11 cellular contexts compared by ENCODE assay signal in the genomic region with DNA sequence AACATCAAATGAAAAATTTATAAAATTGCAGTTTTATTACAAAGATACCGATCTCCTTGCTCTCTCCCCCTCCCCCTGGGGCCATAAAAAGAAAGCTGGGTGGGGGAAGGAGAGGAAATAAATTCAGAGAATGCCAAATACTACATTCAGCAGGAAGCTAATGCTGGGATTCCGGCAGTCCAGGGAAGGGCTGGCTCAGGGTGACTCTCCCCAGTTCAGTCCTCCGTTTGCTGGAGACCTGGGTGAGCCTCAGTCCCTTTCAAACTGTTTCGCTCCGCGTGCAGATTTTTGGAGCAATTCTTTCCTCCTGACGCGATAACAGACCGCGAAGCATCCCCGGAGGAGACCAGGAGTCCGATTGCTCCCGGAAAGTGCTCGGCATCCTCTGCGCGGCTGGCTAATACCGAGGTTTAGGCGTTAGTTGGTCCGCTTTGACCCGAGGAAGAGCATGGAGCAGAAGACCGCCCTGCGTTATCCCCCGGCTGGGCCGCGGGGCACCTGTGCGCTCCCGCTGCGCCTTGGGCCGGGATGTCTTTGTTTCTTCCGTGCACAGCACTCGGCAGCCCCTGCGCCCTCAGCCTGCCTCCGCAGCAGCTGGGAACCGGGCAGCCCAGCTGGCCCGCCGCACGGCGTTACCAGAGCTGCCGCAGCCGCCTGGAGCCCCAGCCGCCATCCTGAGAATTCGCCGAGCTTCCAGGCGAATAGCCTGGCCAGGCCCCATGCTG. TPM values are rescaled to one million over a fixed set of nuclear protein-coding genes. Genes with fewer than 3 reads are reported as not detected.
DNase-seq lines count a peak whose midpoint lies in the region; ATAC-seq, FAIRE-seq and TF ChIP-seq lines count a peak whose summit lies in the region.
"Had no signal": no experiment of that assay in that cellular context is flagged by ENCODE, and none has a peak within 500 bp of the region (broad histone marks: within the 10 kb centered on the region; RNA-seq: fewer than 3 reads in every experiment).

No MANE protein-coding gene starts in this region.

- H3K9ac ChIP-seq in kidney (ENCODE audit: low read length in 2 of 2): peak overlapping the region; percentile 1 to 65

- peaks cover 19 to 21% of the 10 kb centered on the region in 2 donors for H3K4me1 ChIP-seq in kidney (ENCODE audit: control insufficient read depth in 1 of 2, insufficient read depth in 1 of 2, low read depth in 1 of 2, low read length in 2 of 2)
- peaks cover 29% of the 10 kb centered on the region for H3K4me1 ChIP-seq in psoas muscle

- WGBS in psoas muscle, 3 donors: 7 to 12% (median 10%) methylated on average over 42 to 44 of the region's 44 CpGs

- H3K36me3 ChIP-seq in kidney (ENCODE audit: control insufficient read depth in 1 of 2, insufficient read depth in 2 of 2, low read length in 2 of 2): peaks cover 0 to 5% of the 10 kb centered on the region in 2 donors
- no peaks in the 10 kb centered on the region for H3K36me3 ChIP-seq in psoas muscle (ENCODE audit: insufficient read depth in 1 of 2, low read depth in 1 of 2)

- no peaks in the 10 kb centered on the region for H3K27me3 ChIP-seq in psoas muscle (ENCODE audit: insufficient read depth in 3 of 3, low read length in 2 of 3)

- H3K27ac ChIP-seq in kidney (ENCODE audit: low read depth in 2 of 2, low read length in 2 of 2) (peak overlapping the region; percentile 78 to 79), psoas muscle (peak overlapping the region; percentile 70)

- intact Hi-C loops in kidney (cut with DNase I): no loop called here
- intact Hi-C loops in psoas muscle (cut with DNase I): no loop called here

- H3K4me3 ChIP-seq in kidney (ENCODE audit: low read length in 2 of 2) (peak overlapping the region; percentile 55 to 61), psoas muscle (peak overlapping the region; percentile 70)

- H3K9me3 ChIP-seq in kidney (ENCODE audit: control insufficient read depth in 1 of 2, low read length in 2 of 2) (no peaks in the 10 kb centered on the region), psoas muscle (no peaks in the 10 kb centered on the region)

- DNase-seq in Daoy (ENCODE audit: low read depth) (peak; percentile 76), astrocyte of the hippocampus (ENCODE audit: low read depth, low spot score) (peak; percentile 51), kidney (peak; percentile 78), psoas muscle (peak in 1 of 2 donors; percentile 67), DMS153 (lab: John Stamatoyannopoulos, UW) (no peak)
- DNase-seq in activated effector memory CD4-positive, alpha-beta T cell treated with anti-CD3 and anti-CD28 coated beads, Interleukin-2, amount 50 U/mL, for 16 hours: no peak
- DNase-seq in stimulated activated CD4-positive, alpha-beta T cell treated with anti-CD3 and anti-CD28 coated beads, Interleukin-4, amount 100 ng/mL, for 4 hours: no peak
- DNase-seq: CD4-positive, CD25-positive, alpha-beta regulatory T cell; effector CD4-positive, alpha-beta T cell; NCI-H2029 had no signal

- peak in 3 of 4 donors; percentile 70 to 77 (median 73) for ATAC-seq in psoas muscle
- no peak for ATAC-seq in GM21447 (IDR thresholded peaks at IDR 0.05; ENCODE audit: unreplicated experiment)

- no peak for TF ChIP-seq CTCF in kidney (IDR thresholded peaks at IDR 0.05; ENCODE audit: borderline replicate concordance, extremely low read depth, insufficient read depth)
- TF ChIP-seq CTCF in psoas muscle (IDR thresholded peaks at IDR 0.05): no peak

- FAIRE-seq in kidney (lab: Jason Lieb, UNC): no peak

RNA-seq across cellular contexts. Expression of a gene that starts 3.9 kb away (rescaled TPM):
- total RNA-seq in Daoy (2014; rRNA removed; shearing (Covaris generic)): 11.4 and 12.1 TPM in 2 replicates
- 2.9 TPM for total RNA-seq in kidney
- 1.3 TPM for polyA plus RNA-seq in kidney (ENCODE audit: insufficient read depth, low read depth, low replicate concordance)
- 1 to 10 TPM in 1 of 4 donors, under 1 TPM in 3; 0.17 to 1.1 (median 0.53) TPM for total RNA-seq in psoas muscle
- polyA plus RNA-seq in psoas muscle: under 1 TPM; 0.23 to 0.42 (median 0.29) TPM
- total RNA-seq: CD4-positive, CD25-positive, alpha-beta regulatory T cell had no signal

RNA-seq across cellular contexts. Expression of a gene that starts 10.5 kb away (rescaled TPM):
- 5.5 and 6.4 TPM in 2 replicates for total RNA-seq in Daoy (2014; rRNA removed; shearing (Covaris generic))
- total RNA-seq in kidney: 2.4 TPM
- polyA plus RNA-seq in kidney (ENCODE audit: insufficient read depth, low read depth, low replicate concordance): 1.1 TPM
- total RNA-seq in psoas muscle: under 1 TPM in 2 of 4 donors, not detected in 2; 0.17 to 0.21 TPM
- under 1 TPM; 0.03 to 0.22 (median 0.22) TPM for polyA plus RNA-seq in psoas muscle

RNA-seq across cellular contexts. Expression of a gene that starts 24.2 kb away (rescaled TPM):
- total RNA-seq in Daoy (2014; rRNA removed; shearing (Covaris generic)): 4.1 and 6.7 TPM in 2 replicates
- total RNA-seq in kidney (11.2 TPM), psoas muscle (10 to 100 TPM in 2 of 4 donors, 1 to 10 TPM in 2; 7.2 to 11.5 (median 9.1) TPM)
- polyA plus RNA-seq in kidney (ENCODE audit: insufficient read depth, low read depth, low replicate concordance) (13.0 TPM), psoas muscle (10 to 100 TPM in 2 of 3 donors, 1 to 10 TPM in 1; 6.8 to 20.8 (median 12.5) TPM)
- total RNA-seq: CD4-positive, CD25-positive, alpha-beta regulatory T cell had no signal

RNA-seq across cellular contexts. Expression of a gene that starts 37.1 kb away (rescaled TPM):
- 22.6 and 41.1 TPM in 2 replicates for total RNA-seq in Daoy (2014; rRNA removed; shearing (Covaris generic))
- total RNA-seq in kidney (38.0 TPM), psoas muscle (10 to 100 TPM in 1 of 4 donors, 1 to 10 TPM in 3; 4.7 to 18.8 (median 8.1) TPM)
- polyA plus RNA-seq in kidney (ENCODE audit: insufficient read depth, low read depth, low replicate concordance) (19.4 TPM), psoas muscle (1 to 10 TPM; 2.6 to 7.6 (median 4.6) TPM)
- total RNA-seq: CD4-positive, CD25-positive, alpha-beta regulatory T cell had no signal
- polyA plus RNA-seq: CD4-positive, CD25-positive, alpha-beta regulatory T cell had no signal

RNA-seq across cellular contexts. Expression of a gene that starts 41.2 kb away (rescaled TPM):
- total RNA-seq in Daoy (2014; rRNA removed; shearing (Covaris generic)): 0.92 and 4.2 TPM in 2 replicates
- total RNA-seq in kidney (22.0 TPM), psoas muscle (1 to 10 TPM; 2.5 to 3.7 (median 3.1) TPM)
- polyA plus RNA-seq in kidney (ENCODE audit: insufficient read depth, low read depth, low replicate concordance) (1.1 TPM), psoas muscle (1 to 10 TPM in 2 of 3 donors, under 1 TPM in 1; 0.64 to 3.2 (median 1.5) TPM)
- total RNA-seq: CD4-positive, CD25-positive, alpha-beta regulatory T cell had no signal
- polyA plus RNA-seq: CD4-positive, CD25-positive, alpha-beta regulatory T cell had no signal

Comparison
In these comparisons a context has a peak if more than half of its experiments do, and no peak if none do; other contexts are left out.
1. DNase-seq: peak in Daoy (single experiment), astrocyte of the hippocampus (single experiment) and kidney (single experiment); none in activated effector memory CD4-positive, alpha-beta T cell treated with anti-CD3 and anti-CD28 coated beads, Interleukin-2, amount 50 U/mL, for 16 hours (single experiment), stimulated activated CD4-positive, alpha-beta T cell treated with anti-CD3 and anti-CD28 coated beads, Interleukin-4, amount 100 ng/mL, for 4 hours (0 of 2) and DMS153 (single experiment).